32 cellular contexts compared by ENCODE assay signal in the genomic region with DNA sequence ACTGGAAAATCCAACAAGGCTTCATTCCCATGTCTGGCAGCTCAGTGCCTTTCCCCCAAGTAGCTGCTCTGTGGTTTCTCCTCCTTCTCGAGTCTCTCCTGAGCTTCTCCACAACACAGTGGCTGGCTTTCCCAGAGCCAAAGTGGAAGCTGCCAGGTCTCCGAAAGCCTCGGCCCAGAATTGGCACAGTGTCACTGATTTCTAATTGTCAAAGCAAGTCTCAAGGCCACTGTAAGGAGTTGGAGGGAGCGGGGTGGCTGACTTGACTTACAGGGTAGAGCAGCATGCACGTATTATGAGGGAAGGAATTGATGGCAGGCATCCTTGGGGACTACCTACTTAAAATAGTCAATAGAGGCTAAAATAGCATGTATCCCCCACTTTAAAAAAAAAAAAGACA. TPM values are rescaled to one million over a fixed set of nuclear protein-coding genes. Genes with fewer than 3 reads are reported as not detected.
"Had no signal": no experiment of that assay in that cellular context is flagged by ENCODE, and none has a peak within 500 bp of the region (broad histone marks: within the 10 kb centered on the region; RNA-seq: fewer than 3 reads in every experiment).

No MANE protein-coding gene starts in this region.

- H2AFZ ChIP-seq: PC-9 had no signal

- H3K9ac ChIP-seq: KMS-11 had no signal

- H3K36me3 ChIP-seq: SJCRH30 had no signal

- H3K27ac ChIP-seq: KMS-11, PC-9, RWPE1, SJCRH30, SK-N-MC had no signal

- DNase-seq: Karpas-422, KBM-7, MM.1S, NCI-H1092, NCI-H1105, NCI-H1417 treated with DMSO at 0.1 percent for 48 hours, NCI-H146, NCI-H1694, NCI-H187, NCI-H1930, NCI-H2029 treated with DMSO at 0.1 percent for 48 hours, NCI-H2081 treated with DMSO at 0.1 percent for 48 hours, NCI-H2107, NCI-H2171, NCI-H226, NCI-H446 treated with DMSO at 0.1 percent for 48 hours, NCI-H510A, NCI-H524, NCI-H526, NCI-H69, NCI-H748 treated with DMSO at 0.1 percent for 48 hours, NCI-H82, PC-9, SHP77, SIG-M5, SJCRH30 had no signal

- H3K9me3 ChIP-seq: SJCRH30 had no signal

- H3K4me2 ChIP-seq: KMS-11, PC-9 had no signal

- FAIRE-seq: RCC 7860 had no signal

- H3K4me3 ChIP-seq: PC-9, SJCRH30, SK-N-MC had no signal

- H3K27me3 ChIP-seq: SJCRH30 had no signal

RNA-seq across cellular contexts. Expression of a gene that starts 6.7 kb away (rescaled TPM):
- total RNA-seq: LHCN-M2, OCI-LY7, SJCRH30 had no signal
